Comparison of ENCODE assay signal across 23 cellular contexts in the genomic region with DNA sequence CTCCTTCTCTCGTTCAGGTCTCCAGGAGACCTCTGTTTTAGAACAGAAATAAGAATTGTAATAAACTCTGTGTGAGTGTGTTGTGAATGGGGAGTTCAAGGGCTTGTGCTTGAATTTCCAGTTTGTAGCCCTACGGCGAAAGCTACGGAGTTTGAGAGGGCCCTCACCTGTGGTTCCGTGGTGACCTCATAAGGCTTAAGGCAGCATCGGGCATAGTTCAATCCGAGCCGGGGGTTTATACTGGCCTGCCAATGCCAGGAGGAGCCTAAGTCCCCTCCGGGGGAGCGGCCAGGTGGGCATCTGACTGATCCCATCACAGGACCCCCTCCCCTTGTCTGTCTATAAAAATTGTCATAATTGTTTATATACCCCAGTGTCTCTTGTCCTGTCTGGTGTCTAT. TPM values are rescaled to one million over a fixed set of nuclear protein-coding genes. Genes with fewer than 3 reads are reported as not detected.
A peak's percentile ranks its signal among the peaks of the same experiment; 100 is the strongest.
DNase-seq lines count a peak whose midpoint lies in the region; ATAC-seq, FAIRE-seq and TF ChIP-seq lines count a peak whose summit lies in the region.
"Had no signal": no experiment of that assay in that cellular context is flagged by ENCODE, and none has a peak within 500 bp of the region (broad histone marks: within the 10 kb centered on the region; RNA-seq: fewer than 3 reads in every experiment).

No MANE protein-coding gene starts in this region.

- no peak for TF ChIP-seq RAD21 in HepG2 (CRISPR knock-in tag; IDR thresholded peaks at IDR 0.05)

- H3K36me3 ChIP-seq in HepG2 (replicated peaks in 1 of 2; ENCODE audit: control insufficient read depth in 1 of 2, insufficient read depth in 2 of 2, low read length in 2 of 2) (no peaks in the 10 kb centered on the region), right lobe of liver (no peaks in the 10 kb centered on the region)

- TF ChIP-seq CTCF in HepG2 (CRISPR knock-in tag; IDR thresholded peaks at IDR 0.05): 0 out of 2 replicates have a peak, but pooled peaks have one; percentile 8
- no peak for TF ChIP-seq CTCF in right lobe of liver (IDR thresholded peaks at IDR 0.05)
- no peak for TF ChIP-seq CTCF in osteocyte (IDR thresholded peaks at IDR 0.05)

- CTCF ChIA-PET in HepG2 (lab: Yijun Ruan, JAX; ENCODE audit: low intra/inter-chr PET ratio, low total read pairs): no interaction called here

- peaks cover 4% of the 10 kb centered on the region for H3K36me3 Mint-ChIP-seq in effector memory CD8-positive, alpha-beta T cell (ENCODE audit: insufficient read depth)
- no peaks in the 10 kb centered on the region for H3K36me3 Mint-ChIP-seq in osteocyte (ENCODE audit: unreplicated experiment)
- H3K36me3 Mint-ChIP-seq in activated T-cell treated with anti-CD3 and anti-CD28 coated beads, Interleukin-2, amount 50 U/mL, for 4 hours (ENCODE audit: insufficient read depth): no peaks in the 10 kb centered on the region
- H3K36me3 Mint-ChIP-seq: CD4-positive, CD25-positive, alpha-beta regulatory T cell had no signal

- H3K4me1 ChIP-seq in HepG2 (ENCODE audit: insufficient read depth, low read length): peaks cover 37% of the 10 kb centered on the region
- no peaks in the 10 kb centered on the region for H3K4me1 ChIP-seq in right lobe of liver

- DNase-seq in HepG2 (ENCODE audit: low spot score) (no peak), right lobe of liver (no peak), osteocyte (ENCODE audit: extremely low spot score, unreplicated experiment) (peak; percentile 78)
- DNase-seq in effector memory CD8-positive, alpha-beta T cell: no peak
- DNase-seq in activated T-cell treated with anti-CD3 and anti-CD28 coated beads, Interleukin-2, amount 50 U/mL, for 4 hours: no peak
- DNase-seq: CD4-positive, CD25-positive, alpha-beta regulatory T cell; DMS53; Karpas-422; NCI-H1092 treated with DMSO at 0.1 percent for 48 hours; NCI-H1436 treated with DMSO at 0.1 percent for 48 hours; NCI-H187 treated with DMSO at 0.1 percent for 48 hours; NCI-H2171 treated with DMSO at 0.1 percent for 48 hours; NCI-H446; NCI-H524 treated with DMSO at 0.1 percent for 48 hours; NCI-H82; SHP77 treated with DMSO at 0.1 percent for 48 hours had no signal

- H3K4me3 Mint-ChIP-seq in effector memory CD8-positive, alpha-beta T cell: no peak overlapping the region
- H3K4me3 Mint-ChIP-seq in osteocyte (ENCODE audit: unreplicated experiment): no peak overlapping the region
- no peak overlapping the region for H3K4me3 Mint-ChIP-seq in activated T-cell treated with anti-CD3 and anti-CD28 coated beads, Interleukin-2, amount 50 U/mL, for 4 hours
- H3K4me3 Mint-ChIP-seq: CD4-positive, CD25-positive, alpha-beta regulatory T cell had no signal

- H4K20me1 ChIP-seq in HepG2 (ENCODE audit: insufficient read depth, low read length): no peaks in the 10 kb centered on the region

- H3K27ac Mint-ChIP-seq in effector memory CD8-positive, alpha-beta T cell: peak overlapping the region; percentile 30 to 59
- no peak overlapping the region for H3K27ac Mint-ChIP-seq in osteocyte (ENCODE audit: unreplicated experiment)

- no peaks in the 10 kb centered on the region for H3K27me3 Mint-ChIP-seq in effector memory CD8-positive, alpha-beta T cell
- peaks cover 5% of the 10 kb centered on the region for H3K27me3 Mint-ChIP-seq in osteocyte (ENCODE audit: unreplicated experiment)
- H3K27me3 Mint-ChIP-seq in activated T-cell treated with anti-CD3 and anti-CD28 coated beads, Interleukin-2, amount 50 U/mL, for 4 hours (ENCODE audit: low read depth): no peaks in the 10 kb centered on the region

- peak overlapping the region; percentile 25 for H2AFZ ChIP-seq in HepG2 (ENCODE audit: low read length)

- no peak for TF ChIP-seq POLR2A in HepG2 (IDR thresholded peaks at IDR 0.05; ENCODE audit: insufficient read depth in 1 of 2, low read depth in 2 of 2, low read length in 2 of 2)
- no peak for TF ChIP-seq POLR2A in right lobe of liver (IDR thresholded peaks at IDR 0.05)

- no peak for FAIRE-seq in HepG2 (lab: Jason Lieb, UNC)
- FAIRE-seq: D721Med, GM19239 had no signal

- POLR2A ChIA-PET in HepG2 (lab: Yijun Ruan, JAX): no interaction called here

- H3K9me3 ChIP-seq in HepG2 (ENCODE audit: low read length) (no peaks in the 10 kb centered on the region), right lobe of liver (no peaks in the 10 kb centered on the region)

- H3K9me3 Mint-ChIP-seq in effector memory CD8-positive, alpha-beta T cell: no peaks in the 10 kb centered on the region
- no peaks in the 10 kb centered on the region for H3K9me3 Mint-ChIP-seq in osteocyte (ENCODE audit: unreplicated experiment)
- H3K9me3 Mint-ChIP-seq in activated T-cell treated with anti-CD3 and anti-CD28 coated beads, Interleukin-2, amount 50 U/mL, for 4 hours: no peaks in the 10 kb centered on the region

- no peaks in the 10 kb centered on the region for H3K79me2 ChIP-seq in HepG2 (ENCODE audit: insufficient read depth, low read length)

- H3K9ac ChIP-seq in HepG2 (ENCODE audit: insufficient read depth, low read depth, low read length): 0 out of 2 replicates have a peak overlapping the region, but pooled peaks have one; percentile 15

- 18% methylated on average over 7 of the region's 10 CpGs for WGBS in HepG2 (ENCODE audit: low lambda C conversion rate)
- WGBS in right lobe of liver (ENCODE audit: insufficient coverage, low coverage, low lambda C conversion rate, missing lambda C conversion rate): 82% methylated on average over 6 of the region's 10 CpGs

- H3K27ac ChIP-seq in HepG2 (ENCODE audit: extremely low read length, insufficient read depth, low read length) (no peak overlapping the region), right lobe of liver (no peak overlapping the region)
- H3K27ac ChIP-seq: HL-60, SK-N-MC had no signal

- H3K27me3 ChIP-seq in HepG2 (ENCODE audit: control insufficient read depth in 1 of 2, insufficient read depth in 2 of 2, low read length in 2 of 2): peaks cover 0 to 21% of the 10 kb centered on the region in 2 experiments; a peak in 3 of 5 replicates
- H3K27me3 ChIP-seq in right lobe of liver: no peaks in the 10 kb centered on the region

- intact Hi-C loops in HepG2 (cut with micrococcal nuclease; ENCODE audit: unreplicated experiment) (loop anchor here (2.0 to 10.0 kb wide), 3 partner anchors 20 to 398 kb away; a partner anchor contains a TSS), right lobe of liver (cut with DNase I) (no loop called here)

- ATAC-seq in HepG2 (peak; percentile 6; the same call in 1 of the 3 replicates), right lobe of liver (no peak), GM18868 (IDR thresholded peaks at IDR 0.05; ENCODE audit: unreplicated experiment) (no peak), GM18511 (IDR thresholded peaks at IDR 0.05; ENCODE audit: unreplicated experiment) (no peak)
- no peak for ATAC-seq in effector memory CD8-positive, alpha-beta T cell (replicated peaks)
- no peak for ATAC-seq in activated T-cell treated with anti-CD3 and anti-CD28 coated beads, Interleukin-2, amount 50 U/mL, for 4 hours
- ATAC-seq: Panc1 had no signal

- BruUV-seq in HepG2 (replicated peaks; lab: Mats Ljungman, UMichigan): no TSS peak

- H3K4me2 ChIP-seq in HepG2 (ENCODE audit: low read depth, low read length): peak overlapping the region; percentile 74

- H3K4me1 Mint-ChIP-seq in effector memory CD8-positive, alpha-beta T cell (ENCODE audit: low read depth in 2 of 2): peaks cover 0 to 4% of the 10 kb centered on the region in 2 donors
- no peaks in the 10 kb centered on the region for H3K4me1 Mint-ChIP-seq in osteocyte (ENCODE audit: unreplicated experiment)
- H3K4me1 Mint-ChIP-seq in activated T-cell treated with anti-CD3 and anti-CD28 coated beads, Interleukin-2, amount 50 U/mL, for 4 hours (ENCODE audit: low read depth): peaks cover 2% of the 10 kb centered on the region

- H3K4me3 ChIP-seq in HepG2 (replicated peaks in 1 of 3; ENCODE audit: insufficient read depth in 1 of 3, low read depth in 2 of 3, low read length in 3 of 3) (peak overlapping the region in 2 of 3 experiments; percentile 8 to 18; a peak in 1 of 6 replicates), right lobe of liver (no peak overlapping the region)
- H3K4me3 ChIP-seq: SK-N-MC had no signal

- TF ChIP-seq EP300 in HepG2 (IDR thresholded peaks at IDR 0.05; ENCODE audit: low read depth in 2 of 2, low read length in 2 of 2) (no peak), HepG2 (CRISPR knock-in tag; IDR thresholded peaks at IDR 0.05; ENCODE audit: borderline replicate concordance) (no peak)

- in situ Hi-C loops in HepG2 (cut with HindIII; ENCODE audit: extremely low pct_ligation_motif_present, low pct_unique_long_range_greater_than_20kb): loop anchor here (25.0 kb wide), 2 partner anchors 396 to 571 kb away; no protein-coding TSS in a partner anchor

RNA-seq across cellular contexts. Expression of a gene that starts 43.7 kb away (rescaled TPM):
- total RNA-seq in HepG2 (2016; rRNA removed; fragmentation: Illumina TruSeq; extraction: Trizol) (18.1 and 24.6 TPM in 2 replicates), right lobe of liver (1 to 10 TPM; 5.4 to 8.5 (median 7.9) TPM), osteocyte (15.3 and 18.2 TPM in 2 replicates)
- total RNA-seq in HepG2 (2016; cell fraction: cytosol; rRNA removed; fragmentation: Illumina TruSeq; extraction: Trizol; ENCODE audit: low read depth): 5.4 and 8.1 TPM in 2 replicates
- total RNA-seq in HepG2 (2016; cell fraction: insoluble cytoplasmic fraction; rRNA removed; fragmentation: Illumina TruSeq; extraction: Trizol): 17.4 and 24.4 TPM in 2 replicates
- 6.4 and 7.7 TPM in 2 replicates for total RNA-seq in HepG2 (2016; cell fraction: membrane; rRNA removed; fragmentation: Illumina TruSeq; extraction: Trizol)
- total RNA-seq in HepG2 (2016; cell fraction: nucleus; rRNA removed; fragmentation: Illumina TruSeq; extraction: Trizol): 20.2 and 22.5 TPM in 2 replicates
- polyA plus RNA-seq in HepG2 (2011; rRNA removed): 5.2 and 5.9 TPM in 2 replicates
- polyA plus RNA-seq in HepG2 (2011; cell fraction: cytosol; rRNA removed): 1.9 and 2.8 TPM in 2 replicates
- polyA plus RNA-seq in HepG2 (2011; cell fraction: nucleus; rRNA removed): 6.0 and 7.5 TPM in 2 replicates
- polyA plus RNA-seq in HepG2 (2012): 7.3 and 8.2 TPM in 2 replicates
- polyA plus RNA-seq in HepG2 (2016; cell fraction: cytosol; fragmentation: Illumina TruSeq; extraction: Trizol; ENCODE audit: low read depth): 0.27 TPM in 2 replicates
- polyA plus RNA-seq in HepG2 (2016; cell fraction: insoluble cytoplasmic fraction; fragmentation: Illumina TruSeq; extraction: Trizol; ENCODE audit: low read depth): 12.4 and 13.0 TPM in 2 replicates
- polyA plus RNA-seq in HepG2 (2016; cell fraction: membrane; fragmentation: Illumina TruSeq; extraction: Trizol; ENCODE audit: low read depth): 1.3 TPM in 2 replicates
- 18.0 and 18.7 TPM in 2 replicates for polyA plus RNA-seq in HepG2 (2016; cell fraction: nucleus; fragmentation: Illumina TruSeq; extraction: Trizol; ENCODE audit: insufficient read depth, low read depth)
- 7.1 and 9.5 TPM in 2 replicates for polyA minus RNA-seq in HepG2 (2011; rRNA and poly(A)+ RNA removed; ENCODE audit: low replicate concordance)
- 11.8 and 14.0 TPM in 2 replicates for polyA minus RNA-seq in HepG2 (2011; cell fraction: cytosol; rRNA and poly(A)+ RNA removed)
- polyA minus RNA-seq in HepG2 (2011; cell fraction: nucleus; rRNA and poly(A)+ RNA removed): 27.7 and 31.0 TPM in 2 replicates
- total RNA-seq in activated T-cell treated with anti-CD3 and anti-CD28 coated beads, Interleukin-2, amount 50 U/mL, for 4 hours: 10 to 100 TPM; 24.1 to 25.8 (median 24.8) TPM

RNA-seq across cellular contexts. Expression of a gene that starts 53.3 kb away (rescaled TPM):
- total RNA-seq in HepG2 (2016; rRNA removed; fragmentation: Illumina TruSeq; extraction: Trizol): 1,056 and 1,362 TPM in 2 replicates
- 1,422 and 1,553 TPM in 2 replicates for total RNA-seq in HepG2 (2016; cell fraction: cytosol; rRNA removed; fragmentation: Illumina TruSeq; extraction: Trizol; ENCODE audit: low read depth)
- 1,073 and 1,398 TPM in 2 replicates for total RNA-seq in HepG2 (2016; cell fraction: insoluble cytoplasmic fraction; rRNA removed; fragmentation: Illumina TruSeq; extraction: Trizol)
- 1,942 and 1,946 TPM in 2 replicates for total RNA-seq in HepG2 (2016; cell fraction: membrane; rRNA removed; fragmentation: Illumina TruSeq; extraction: Trizol)
- total RNA-seq in HepG2 (2016; cell fraction: nucleus; rRNA removed; fragmentation: Illumina TruSeq; extraction: Trizol): 372 and 380 TPM in 2 replicates
- 1,058 and 1,150 TPM in 2 replicates for polyA plus RNA-seq in HepG2 (2011; rRNA removed)
- polyA plus RNA-seq in HepG2 (2011; cell fraction: cytosol; rRNA removed): 564 and 1,013 TPM in 2 replicates
- polyA plus RNA-seq in HepG2 (2011; cell fraction: nucleus; rRNA removed): 191 and 261 TPM in 2 replicates
- polyA plus RNA-seq in HepG2 (2012): 1,418 and 1,581 TPM in 2 replicates
- polyA plus RNA-seq in HepG2 (2016; cell fraction: cytosol; fragmentation: Illumina TruSeq; extraction: Trizol; ENCODE audit: low read depth): 1,680 and 1,696 TPM in 2 replicates
- polyA plus RNA-seq in HepG2 (2016; cell fraction: insoluble cytoplasmic fraction; fragmentation: Illumina TruSeq; extraction: Trizol; ENCODE audit: low read depth): 1,319 and 1,459 TPM in 2 replicates
- polyA plus RNA-seq in HepG2 (2016; cell fraction: membrane; fragmentation: Illumina TruSeq; extraction: Trizol; ENCODE audit: low read depth): 1,798 and 1,842 TPM in 2 replicates
- polyA plus RNA-seq in HepG2 (2016; cell fraction: nucleus; fragmentation: Illumina TruSeq; extraction: Trizol; ENCODE audit: insufficient read depth, low read depth): 641 and 653 TPM in 2 replicates
- polyA minus RNA-seq in HepG2 (2011; rRNA and poly(A)+ RNA removed; ENCODE audit: low replicate concordance): 269 and 569 TPM in 2 replicates
- polyA minus RNA-seq in HepG2 (2011; cell fraction: cytosol; rRNA and poly(A)+ RNA removed): 209 and 212 TPM in 2 replicates
- polyA minus RNA-seq in HepG2 (2011; cell fraction: nucleus; rRNA and poly(A)+ RNA removed): 213 and 250 TPM in 2 replicates
- 100 to 1,000 TPM; 336 to 620 (median 364) TPM for total RNA-seq in right lobe of liver
- 989 and 1,036 TPM in 2 replicates for total RNA-seq in osteocyte
- total RNA-seq in activated T-cell treated with anti-CD3 and anti-CD28 coated beads, Interleukin-2, amount 50 U/mL, for 4 hours: 1,000 to 10,000 TPM; 2,191 to 2,257 (median 2,224) TPM

RNA-seq across cellular contexts. Expression of a gene that starts 59.2 kb away (rescaled TPM):
- total RNA-seq in HepG2 (2016; rRNA removed; fragmentation: Illumina TruSeq; extraction: Trizol) (78.2 and 112 TPM in 2 replicates), right lobe of liver (10 to 100 TPM; 32.9 to 57.0 (median 46.6) TPM), osteocyte (139 and 144 TPM in 2 replicates)
- 14.5 and 16.7 TPM in 2 replicates for total RNA-seq in HepG2 (2016; cell fraction: cytosol; rRNA removed; fragmentation: Illumina TruSeq; extraction: Trizol; ENCODE audit: low read depth)
- total RNA-seq in HepG2 (2016; cell fraction: insoluble cytoplasmic fraction; rRNA removed; fragmentation: Illumina TruSeq; extraction: Trizol): 82.5 and 107 TPM in 2 replicates
- total RNA-seq in HepG2 (2016; cell fraction: membrane; rRNA removed; fragmentation: Illumina TruSeq; extraction: Trizol): 54.6 and 70.9 TPM in 2 replicates
- total RNA-seq in HepG2 (2016; cell fraction: nucleus; rRNA removed; fragmentation: Illumina TruSeq; extraction: Trizol): 54.7 and 55.6 TPM in 2 replicates
- 33.5 and 44.1 TPM in 2 replicates for polyA plus RNA-seq in HepG2 (2011; rRNA removed)
- polyA plus RNA-seq in HepG2 (2011; cell fraction: cytosol; rRNA removed): 15.8 and 23.7 TPM in 2 replicates
- polyA plus RNA-seq in HepG2 (2011; cell fraction: nucleus; rRNA removed): 18.2 and 22.6 TPM in 2 replicates
- polyA plus RNA-seq in HepG2 (2012): 83.3 and 110 TPM in 2 replicates
- 41.6 and 45.1 TPM in 2 replicates for polyA plus RNA-seq in HepG2 (2016; cell fraction: cytosol; fragmentation: Illumina TruSeq; extraction: Trizol; ENCODE audit: low read depth)
- 232 and 235 TPM in 2 replicates for polyA plus RNA-seq in HepG2 (2016; cell fraction: insoluble cytoplasmic fraction; fragmentation: Illumina TruSeq; extraction: Trizol; ENCODE audit: low read depth)
- polyA plus RNA-seq in HepG2 (2016; cell fraction: membrane; fragmentation: Illumina TruSeq; extraction: Trizol; ENCODE audit: low read depth): 95.6 and 104 TPM in 2 replicates
- 137 and 146 TPM in 2 replicates for polyA plus RNA-seq in HepG2 (2016; cell fraction: nucleus; fragmentation: Illumina TruSeq; extraction: Trizol; ENCODE audit: insufficient read depth, low read depth)
- 3.3 and 7.8 TPM in 2 replicates for polyA minus RNA-seq in HepG2 (2011; rRNA and poly(A)+ RNA removed; ENCODE audit: low replicate concordance)
- polyA minus RNA-seq in HepG2 (2011; cell fraction: cytosol; rRNA and poly(A)+ RNA removed): 18.8 and 31.0 TPM in 2 replicates
- polyA minus RNA-seq in HepG2 (2011; cell fraction: nucleus; rRNA and poly(A)+ RNA removed): 35.7 and 41.9 TPM in 2 replicates
- 100 to 1,000 TPM; 186 to 195 (median 191) TPM for total RNA-seq in activated T-cell treated with anti-CD3 and anti-CD28 coated beads, Interleukin-2, amount 50 U/mL, for 4 hours

Comparison
In these comparisons a context has a peak if more than half of its experiments do, and no peak if none do; other contexts are left out.
1. H3K4me3 ChIP-seq: peak in HepG2 (2 of 3); none in right lobe of liver (0 of 3).